ENCODE assay signal across 8 cellular contexts in genomic region chr19:17830567-17831418, GRCh38. TPM values are rescaled to one million over a fixed set of nuclear protein-coding genes. Genes with fewer than 3 reads are reported as not detected.
DNase-seq lines count a peak whose midpoint lies in the region; ATAC-seq and TF ChIP-seq lines count a peak whose summit lies in the region.

No MANE protein-coding gene starts in this region.

- H3K36me3 ChIP-seq in mucosa of descending colon (ENCODE audit: low read depth), result no peaks in the 10 kb centered on the region

- POLR2A ChIA-PET in activated CD4-positive, alpha-beta T cell treated with anti-CD3 and anti-CD28 coated beads, Interleukin-2, amount 10 ng/mL, durations not matched to agents 7 days and 5 days (lab: Charles Lee), result no interaction called here

- H3K4me3 Mint-ChIP-seq in activated CD4-positive, alpha-beta T cell treated with anti-CD3 and anti-CD28 coated beads, Interleukin-2, amount 10 ng/mL, durations not matched to agents 7 days and 5 days, result no peak overlapping the region

- TF ChIP-seq CTCF in epithelial cell of proximal tubule (conservative IDR thresholded peaks at IDR 0.05; ENCODE audit: low read depth, low read length), result no peak
- no peak for TF ChIP-seq CTCF in mucosa of descending colon (IDR thresholded peaks at IDR 0.05)

- H3K36me3 Mint-ChIP-seq in activated CD4-positive, alpha-beta T cell treated with anti-CD3 and anti-CD28 coated beads, Interleukin-2, amount 10 ng/mL, durations not matched to agents 7 days and 5 days (ENCODE audit: low read depth), result peaks cover 66% of the 10 kb centered on the region

- no peak overlapping the region for H3K27ac Mint-ChIP-seq in activated CD4-positive, alpha-beta T cell treated with anti-CD3 and anti-CD28 coated beads, Interleukin-2, amount 10 ng/mL, durations not matched to agents 7 days and 5 days

- DNase-seq in EL (peak; percentile 34), NCI-H1694 (lab: John Stamatoyannopoulos, UW) (peak; percentile 73), epithelial cell of proximal tubule (ENCODE audit: low read depth) (peak; percentile 40), mucosa of descending colon (peak; percentile 86 to 90 (median 89)), superior temporal gyrus (ENCODE audit: extremely low spot score) (peak; percentile 23)
- peak; percentile 47 for DNase-seq in activated CD4-positive, alpha-beta T cell treated with anti-CD3 and anti-CD28 coated beads, Interleukin-2, amount 10 ng/mL, durations not matched to agents 7 days and 5 days

- CTCF ChIA-PET in activated CD4-positive, alpha-beta T cell treated with anti-CD3 and anti-CD28 coated beads, Interleukin-2, amount 10 ng/mL, durations not matched to agents 7 days and 5 days (lab: Charles Lee), result interaction anchor here (0.6 to 1.0 kb wide), 5 partner anchors 14 to 486 kb away, joined by 3 to 6 read pairs (median 3); no protein-coding TSS in a partner anchor

- H3K9me3 Mint-ChIP-seq in activated CD4-positive, alpha-beta T cell treated with anti-CD3 and anti-CD28 coated beads, Interleukin-2, amount 10 ng/mL, durations not matched to agents 7 days and 5 days, result peaks cover 6% of the 10 kb centered on the region

- intact Hi-C loops in mucosa of descending colon (cut with DNase I, micrococcal nuclease), result no loop called here

- H3K9me3 ChIP-seq in mucosa of descending colon, result no peaks in the 10 kb centered on the region

- peaks cover 4% of the 10 kb centered on the region for H3K4me1 ChIP-seq in mucosa of descending colon (ENCODE audit: low read depth)

- no peaks in the 10 kb centered on the region for H3K27me3 Mint-ChIP-seq in activated CD4-positive, alpha-beta T cell treated with anti-CD3 and anti-CD28 coated beads, Interleukin-2, amount 10 ng/mL, durations not matched to agents 7 days and 5 days

- ATAC-seq in mucosa of descending colon (peak; percentile 94), HG02678 (IDR thresholded peaks at IDR 0.05; ENCODE audit: unreplicated experiment) (no peak), HG03159 (IDR thresholded peaks at IDR 0.05; ENCODE audit: unreplicated experiment) (no peak)

- H3K4me3 ChIP-seq in epithelial cell of proximal tubule (ENCODE audit: low read depth, low read length) (peak overlapping the region; percentile 71), mucosa of descending colon (no peak overlapping the region)

- H3K4me1 Mint-ChIP-seq in activated CD4-positive, alpha-beta T cell treated with anti-CD3 and anti-CD28 coated beads, Interleukin-2, amount 10 ng/mL, durations not matched to agents 7 days and 5 days, result peaks cover 24% of the 10 kb centered on the region

RNA-seq across cellular contexts. Expression of gene INSL3, which starts 9.5 kb away (rescaled TPM):
- 1 to 10 TPM; 6.8 to 7.4 TPM for total RNA-seq in activated CD4-positive, alpha-beta T cell treated with anti-CD3 and anti-CD28 coated beads, Interleukin-2, amount 10 ng/mL, durations not matched to agents 7 days and 5 days
- total RNA-seq in epithelial cell of proximal tubule (not detected in 2 replicates), mucosa of descending colon (not detected)

RNA-seq across cellular contexts. Expression of gene JAK3, which starts 17.0 kb away (rescaled TPM):
- 100 to 1,000 TPM; 172 to 176 TPM for total RNA-seq in activated CD4-positive, alpha-beta T cell treated with anti-CD3 and anti-CD28 coated beads, Interleukin-2, amount 10 ng/mL, durations not matched to agents 7 days and 5 days
- total RNA-seq in epithelial cell of proximal tubule (5.3 and 8.0 TPM in 2 replicates), mucosa of descending colon (1 to 10 TPM; 3.1 to 9.1 (median 5.4) TPM)

RNA-seq across cellular contexts. Expression of gene RPL18A, which starts 28.9 kb away (rescaled TPM):
- total RNA-seq in activated CD4-positive, alpha-beta T cell treated with anti-CD3 and anti-CD28 coated beads, Interleukin-2, amount 10 ng/mL, durations not matched to agents 7 days and 5 days, result 1,000 to 10,000 TPM; 2,216 to 2,434 TPM
- 1,780 and 2,411 TPM in 2 replicates for total RNA-seq in epithelial cell of proximal tubule
- 1,000 to 10,000 TPM; 1,368 to 1,650 (median 1,462) TPM for total RNA-seq in mucosa of descending colon

RNA-seq across cellular contexts. Expression of gene B3GNT3, which starts 35.9 kb away (rescaled TPM):
- under 1 TPM; 0.35 to 0.81 TPM for total RNA-seq in activated CD4-positive, alpha-beta T cell treated with anti-CD3 and anti-CD28 coated beads, Interleukin-2, amount 10 ng/mL, durations not matched to agents 7 days and 5 days
- 11.1 and 17.3 TPM in 2 replicates for total RNA-seq in epithelial cell of proximal tubule
- 100 to 1,000 TPM in 2 of 3 donors, 10 to 100 TPM in 1; 77.6 to 205 (median 189) TPM for total RNA-seq in mucosa of descending colon

RNA-seq across cellular contexts. Expression of gene SLC5A5, which starts 41.0 kb away (rescaled TPM):
- 1 to 10 TPM; 1.7 to 2.2 TPM for total RNA-seq in activated CD4-positive, alpha-beta T cell treated with anti-CD3 and anti-CD28 coated beads, Interleukin-2, amount 10 ng/mL, durations not matched to agents 7 days and 5 days
- total RNA-seq in epithelial cell of proximal tubule (not detected in 2 replicates), mucosa of descending colon (under 1 TPM in 1 of 3 donors, not detected in 2; 0.19 TPM)

Comparison
In these comparisons a context has a peak if more than half of its experiments do, and no peak if none do; other contexts are left out.
1. DNase-seq: peak in every context shown above with its lines; median percentile 89 in mucosa of descending colon; 73 in NCI-H1694; 47 in activated CD4-positive, alpha-beta T cell treated with anti-CD3 and anti-CD28 coated beads, Interleukin-2, amount 10 ng/mL, durations not matched to agents 7 days and 5 days; 40 in epithelial cell of proximal tubule; 34 in EL; 23 in superior temporal gyrus.
2. RNA of gene JAK3, which starts 17.0 kb away (total RNA-seq): 172 to 176 TPM in activated CD4-positive, alpha-beta T cell treated with anti-CD3 and anti-CD28 coated beads, Interleukin-2, amount 10 ng/mL, durations not matched to agents 7 days and 5 days; 5.3 to 8.0 TPM in epithelial cell of proximal tubule and 3.1 to 9.1 TPM in mucosa of descending colon; every median in the first group is over 10 times any median in the second.